ENCODE assay signal across 9 cellular contexts in genomic region chr1:32220746-32221580, GRCh38. TPM values are rescaled to one million over a fixed set of nuclear protein-coding genes. Genes with fewer than 3 reads are reported as not detected.
DNase-seq lines count a peak whose midpoint lies in the region; ATAC-seq and TF ChIP-seq lines count a peak whose summit lies in the region.
"Had no signal": no experiment of that assay in that cellular context is flagged by ENCODE, and none has a peak within 500 bp of the region (broad histone marks: within the 10 kb centered on the region; RNA-seq: fewer than 3 reads in every experiment).

No MANE protein-coding gene starts in this region.

- H3K4me3 ChIP-seq in cardiac muscle cell: peak overlapping the region; percentile 93
- H3K4me3 ChIP-seq in adipocyte (ENCODE audit: low read length): peak overlapping the region; percentile 98
- H3K4me3 ChIP-seq in liver (ENCODE audit: low read depth in 1 of 3, low read length in 3 of 3): peak overlapping the region; percentile 85 to 94 (median 92)

- H3K27ac Mint-ChIP-seq in type B pancreatic cell: peak overlapping the region; percentile 98

- H3K4me3 Mint-ChIP-seq in type B pancreatic cell: peak overlapping the region; percentile 98

- TF ChIP-seq RAD21 in liver (IDR thresholded peaks at IDR 0.05): no peak

- H3K36me3 ChIP-seq in cardiac muscle cell (peaks cover 17% of the 10 kb centered on the region), adipocyte (ENCODE audit: control insufficient read depth, insufficient read depth, low read length, severe bottlenecking) (peaks cover 35% of the 10 kb centered on the region), liver (ENCODE audit: control insufficient read depth in 4 of 4, insufficient read depth in 3 of 4, low read depth in 1 of 4, low read length in 3 of 4) (peaks cover under 1 to 14% (median 5%) of the 10 kb centered on the region in 4 donors)

- no peak for TF ChIP-seq CTCF in cardiac muscle cell (IDR thresholded peaks at IDR 0.05; ENCODE audit: low read depth, low read length)
- no peak for TF ChIP-seq CTCF in liver (IDR thresholded peaks at IDR 0.05; ENCODE audit: low read depth, low read length, missing input control)
- TF ChIP-seq CTCF in type B pancreatic cell (conservative IDR thresholded peaks at IDR 0.05): no peak

- H3K27me3 Mint-ChIP-seq in type B pancreatic cell: no peaks in the 10 kb centered on the region

- peaks cover 13% of the 10 kb centered on the region for H3K36me3 Mint-ChIP-seq in type B pancreatic cell

- H3K9ac ChIP-seq in adipocyte (ENCODE audit: low read length) (peak overlapping the region; percentile 98), liver (ENCODE audit: low read depth in 1 of 2, low read length in 2 of 2) (peak overlapping the region; percentile 69 to 70)

- WGBS in liver: 94% methylated on average over 4 of the region's 4 CpGs

- intact Hi-C loops in Right ventricle myocardium inferior (cut with DNase I): no loop called here

- H3K9me3 Mint-ChIP-seq in type B pancreatic cell: no peaks in the 10 kb centered on the region

- DNase-seq in cardiac muscle cell (ENCODE audit: low read depth in 1 of 2, low spot score in 1 of 2) (no peak), Right ventricle myocardium inferior (ENCODE audit: missing footprints) (no peak), adipocyte (ENCODE audit: low read depth) (no peak), type B pancreatic cell (ENCODE audit: extremely low spot score, unreplicated experiment) (no peak), HK-2 (ENCODE audit: unreplicated experiment) (no peak)
- no peak for DNase-seq in activated CD8-positive, alpha-beta memory T cell treated with anti-CD3 and anti-CD28 coated beads, Interleukin-2, amount 50 U/mL, for 4 hours
- no peak for DNase-seq in activated CD4-positive, alpha-beta T cell treated with anti-CD3 and anti-CD28 coated beads, Interleukin-2, amount 50 U/mL, for 1 hour

- H3K27me3 ChIP-seq in cardiac muscle cell (no peaks in the 10 kb centered on the region), adipocyte (replicated peaks; ENCODE audit: control insufficient read depth, insufficient read depth, low read length) (no peaks in the 10 kb centered on the region), liver (ENCODE audit: control insufficient read depth in 4 of 4, insufficient read depth in 4 of 4, low read length in 3 of 4) (no peaks in the 10 kb centered on the region)

- H3K4me1 ChIP-seq in cardiac muscle cell (ENCODE audit: low read depth): peaks cover 10% of the 10 kb centered on the region
- H3K4me1 ChIP-seq in adipocyte (ENCODE audit: control insufficient read depth, insufficient read depth, low read length): peaks cover 39% of the 10 kb centered on the region
- H3K4me1 ChIP-seq in liver (ENCODE audit: control insufficient read depth in 4 of 4, insufficient read depth in 4 of 4, low read length in 3 of 4): peaks cover 13 to 26% (median 23%) of the 10 kb centered on the region in 4 donors

- H3K27ac ChIP-seq in cardiac muscle cell (no peak overlapping the region), liver (ENCODE audit: low read depth in 1 of 2, low read length in 2 of 2) (no peak overlapping the region)

- no peak for ATAC-seq in Right ventricle myocardium inferior

- H3K4me1 Mint-ChIP-seq in type B pancreatic cell (ENCODE audit: unreplicated experiment): peaks cover 18% of the 10 kb centered on the region

- no peaks in the 10 kb centered on the region for H3K9me3 ChIP-seq in cardiac muscle cell (ENCODE audit: low read depth)
- no peaks in the 10 kb centered on the region for H3K9me3 ChIP-seq in adipocyte (ENCODE audit: control insufficient read depth, low read length)
- no peaks in the 10 kb centered on the region for H3K9me3 ChIP-seq in liver (ENCODE audit: control insufficient read depth in 4 of 4, low read length in 3 of 4)

TF ChIP-seq in liver, 16 proteins besides CTCF, POLR2A, EP300 and RAD21:
- TF ChIP-seq, protein P1, sequence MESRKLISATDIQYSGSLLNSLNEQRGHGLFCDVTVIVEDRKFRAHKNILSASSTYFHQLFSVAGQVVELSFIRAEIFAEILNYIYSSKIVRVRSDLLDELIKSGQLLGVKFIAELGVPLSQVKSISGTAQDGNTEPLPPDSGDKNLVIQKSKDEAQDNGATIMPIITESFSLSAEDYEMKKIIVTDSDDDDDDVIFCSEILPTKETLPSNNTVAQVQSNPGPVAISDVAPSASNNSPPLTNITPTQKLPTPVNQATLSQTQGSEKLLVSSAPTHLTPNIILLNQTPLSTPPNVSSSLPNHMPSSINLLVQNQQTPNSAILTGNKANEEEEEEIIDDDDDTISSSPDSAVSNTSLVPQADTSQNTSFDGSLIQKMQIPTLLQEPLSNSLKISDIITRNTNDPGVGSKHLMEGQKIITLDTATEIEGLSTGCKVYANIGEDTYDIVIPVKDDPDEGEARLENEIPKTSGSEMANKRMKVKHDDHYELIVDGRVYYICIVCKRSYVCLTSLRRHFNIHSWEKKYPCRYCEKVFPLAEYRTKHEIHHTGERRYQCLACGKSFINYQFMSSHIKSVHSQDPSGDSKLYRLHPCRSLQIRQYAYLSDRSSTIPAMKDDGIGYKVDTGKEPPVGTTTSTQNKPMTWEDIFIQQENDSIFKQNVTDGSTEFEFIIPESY (IDR thresholded peaks at IDR 0.05): no peak
- TF ChIP-seq RXRA (IDR thresholded peaks at IDR 0.05) (no peak), HNF4A (conservative IDR thresholded peaks at IDR 0.05) (no peak), FOXA1 (IDR thresholded peaks at IDR 0.05) (no peak), HNF4G (IDR thresholded peaks at IDR 0.05) (no peak), NR2F2 (IDR thresholded peaks at IDR 0.05) (no peak), EGR1 (IDR thresholded peaks at IDR 0.05; ENCODE audit: low read depth in 2 of 2) (no peak), MAX (IDR thresholded peaks at IDR 0.05) (no peak), JUND (IDR thresholded peaks at IDR 0.05) (no peak), YY1 (IDR thresholded peaks at IDR 0.05) (no peak), GABPA (IDR thresholded peaks at IDR 0.05 in 1 of 2, conservative IDR thresholded peaks at IDR 0.05 in 1 of 2) (no peak), FOXA2 (IDR thresholded peaks at IDR 0.05) (no peak), TAF1 (conservative IDR thresholded peaks at IDR 0.05) (no peak), SP1 (IDR thresholded peaks at IDR 0.05) (no peak)
- TF ChIP-seq, protein P2, sequence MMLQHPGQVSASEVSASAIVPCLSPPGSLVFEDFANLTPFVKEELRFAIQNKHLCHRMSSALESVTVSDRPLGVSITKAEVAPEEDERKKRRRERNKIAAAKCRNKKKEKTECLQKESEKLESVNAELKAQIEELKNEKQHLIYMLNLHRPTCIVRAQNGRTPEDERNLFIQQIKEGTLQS (IDR thresholded peaks at IDR 0.05): no peak
- TF ChIP-seq, protein P3, sequence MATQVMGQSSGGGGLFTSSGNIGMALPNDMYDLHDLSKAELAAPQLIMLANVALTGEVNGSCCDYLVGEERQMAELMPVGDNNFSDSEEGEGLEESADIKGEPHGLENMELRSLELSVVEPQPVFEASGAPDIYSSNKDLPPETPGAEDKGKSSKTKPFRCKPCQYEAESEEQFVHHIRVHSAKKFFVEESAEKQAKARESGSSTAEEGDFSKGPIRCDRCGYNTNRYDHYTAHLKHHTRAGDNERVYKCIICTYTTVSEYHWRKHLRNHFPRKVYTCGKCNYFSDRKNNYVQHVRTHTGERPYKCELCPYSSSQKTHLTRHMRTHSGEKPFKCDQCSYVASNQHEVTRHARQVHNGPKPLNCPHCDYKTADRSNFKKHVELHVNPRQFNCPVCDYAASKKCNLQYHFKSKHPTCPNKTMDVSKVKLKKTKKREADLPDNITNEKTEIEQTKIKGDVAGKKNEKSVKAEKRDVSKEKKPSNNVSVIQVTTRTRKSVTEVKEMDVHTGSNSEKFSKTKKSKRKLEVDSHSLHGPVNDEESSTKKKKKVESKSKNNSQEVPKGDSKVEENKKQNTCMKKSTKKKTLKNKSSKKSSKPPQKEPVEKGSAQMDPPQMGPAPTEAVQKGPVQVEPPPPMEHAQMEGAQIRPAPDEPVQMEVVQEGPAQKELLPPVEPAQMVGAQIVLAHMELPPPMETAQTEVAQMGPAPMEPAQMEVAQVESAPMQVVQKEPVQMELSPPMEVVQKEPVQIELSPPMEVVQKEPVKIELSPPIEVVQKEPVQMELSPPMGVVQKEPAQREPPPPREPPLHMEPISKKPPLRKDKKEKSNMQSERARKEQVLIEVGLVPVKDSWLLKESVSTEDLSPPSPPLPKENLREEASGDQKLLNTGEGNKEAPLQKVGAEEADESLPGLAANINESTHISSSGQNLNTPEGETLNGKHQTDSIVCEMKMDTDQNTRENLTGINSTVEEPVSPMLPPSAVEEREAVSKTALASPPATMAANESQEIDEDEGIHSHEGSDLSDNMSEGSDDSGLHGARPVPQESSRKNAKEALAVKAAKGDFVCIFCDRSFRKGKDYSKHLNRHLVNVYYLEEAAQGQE (IDR thresholded peaks at IDR 0.05): no peak
TF ChIP-seq in liver: peak in this region for 0.

RNA-seq across cellular contexts. Expression of gene TMEM234, which starts 1.2 kb away (rescaled TPM):
- total RNA-seq in cardiac muscle cell (24.1 and 26.2 TPM in 2 replicates), Right ventricle myocardium inferior (8.8 TPM), liver (1 to 10 TPM; 5.9 to 6.8 TPM), type B pancreatic cell (ENCODE audit: low replicate concordance) (33.9 and 35.4 TPM in 2 replicates)
- polyA plus RNA-seq in cardiac muscle cell (36.8 and 38.0 TPM in 2 replicates), liver (1 to 10 TPM; 5.4 to 6.3 TPM)

RNA-seq across cellular contexts. Expression of gene EIF3I, which starts 1.2 kb away (rescaled TPM):
- 165 and 227 TPM in 2 replicates for total RNA-seq in cardiac muscle cell
- 239 and 243 TPM in 2 replicates for polyA plus RNA-seq in cardiac muscle cell
- 108 TPM for total RNA-seq in Right ventricle myocardium inferior
- total RNA-seq in liver: 100 to 1,000 TPM in 1 of 2 donors, 10 to 100 TPM in 1; 93.0 to 114 TPM
- polyA plus RNA-seq in liver: 100 to 1,000 TPM in 1 of 2 donors, 10 to 100 TPM in 1; 75.0 to 106 TPM
- 162 and 179 TPM in 2 replicates for total RNA-seq in type B pancreatic cell (ENCODE audit: low replicate concordance)

RNA-seq across cellular contexts. Expression of gene DCDC2B, which starts 12.1 kb away (rescaled TPM):
- total RNA-seq in cardiac muscle cell: not detected in 2 replicates
- polyA plus RNA-seq in cardiac muscle cell: 0.64 and 0.72 TPM in 2 replicates
- not detected for total RNA-seq in Right ventricle myocardium inferior
- total RNA-seq in liver: not detected
- polyA plus RNA-seq in liver: under 1 TPM in 1 of 2 donors, not detected in 1; 0.08 TPM
- total RNA-seq in type B pancreatic cell (ENCODE audit: low replicate concordance): not detected in 2 replicates
- total RNA-seq: pulmonary artery endothelial cell had no signal

RNA-seq across cellular contexts. Expression of gene IQCC, which starts 15.5 kb away (rescaled TPM):
- 1.4 and 2.0 TPM in 2 replicates for total RNA-seq in cardiac muscle cell
- 2.8 and 4.8 TPM in 2 replicates for polyA plus RNA-seq in cardiac muscle cell
- 0.81 TPM for total RNA-seq in Right ventricle myocardium inferior
- total RNA-seq in liver: 1 to 10 TPM in 1 of 2 donors, under 1 TPM in 1; 0.42 to 2.3 TPM
- polyA plus RNA-seq in liver: under 1 TPM; 0.48 to 0.74 TPM
- total RNA-seq in type B pancreatic cell (ENCODE audit: low replicate concordance): 4.3 and 4.7 TPM in 2 replicates

RNA-seq across cellular contexts. Expression of gene CCDC28B, which starts 20.6 kb away (rescaled TPM):
- total RNA-seq in cardiac muscle cell: 68.7 and 75.1 TPM in 2 replicates
- polyA plus RNA-seq in cardiac muscle cell: 99.7 and 111 TPM in 2 replicates
- total RNA-seq in Right ventricle myocardium inferior: 25.8 TPM
- 10 to 100 TPM in 1 of 2 donors, under 1 TPM in 1; 0.75 to 20.6 TPM for total RNA-seq in liver
- 1 to 10 TPM in 1 of 2 donors, under 1 TPM in 1; 0.91 to 1.2 TPM for polyA plus RNA-seq in liver
- total RNA-seq in type B pancreatic cell (ENCODE audit: low replicate concordance): 15.8 and 19.6 TPM in 2 replicates
